10 cellular contexts compared by ENCODE assay signal in genomic region chr12:104710940-104711725, GRCh38.
DNase-seq lines count a peak whose midpoint lies in the region; ATAC-seq and TF ChIP-seq lines count a peak whose summit lies in the region.
"Had no signal": no experiment of that assay in that cellular context is flagged by ENCODE, and none has a peak within 500 bp of the region (broad histone marks: within the 10 kb centered on the region; RNA-seq: fewer than 3 reads in every experiment).

No MANE protein-coding gene starts in this region.

- CTCF ChIA-PET in activated CD4-positive, alpha-beta memory T cell treated with anti-CD3 and anti-CD28 coated beads, Interleukin-2, amount 10 ng/mL, durations not matched to agents 7 days and 5 days (lab: Charles Lee) = no interaction called here

- H3K27me3 Mint-ChIP-seq in activated CD4-positive, alpha-beta memory T cell treated with anti-CD3 and anti-CD28 coated beads, Interleukin-2, amount 10 ng/mL, durations not matched to agents 7 days and 5 days = no peaks in the 10 kb centered on the region

- H3K27ac ChIP-seq in stomach = peak overlapping the region in 4 of 5 donors; percentile 28 to 73 (median 66)
- H3K27ac ChIP-seq: SJSA1 had no signal

- POLR2A ChIA-PET in activated CD4-positive, alpha-beta memory T cell treated with anti-CD3 and anti-CD28 coated beads, Interleukin-2, amount 10 ng/mL, durations not matched to agents 7 days and 5 days (lab: Charles Lee) = interaction anchor here (0.8 to 1.2 kb wide), 3 partner anchors 9 to 16 kb away, joined by 3 to 5 read pairs (median 3); no protein-coding TSS in a partner anchor

- no peak for TF ChIP-seq POLR2A in stomach (IDR thresholded peaks at IDR 0.05)

- H3K9me3 ChIP-seq in stomach = no peaks in the 10 kb centered on the region
- H3K9me3 ChIP-seq: SJSA1 had no signal

- H3K9me3 Mint-ChIP-seq in activated CD4-positive, alpha-beta memory T cell treated with anti-CD3 and anti-CD28 coated beads, Interleukin-2, amount 10 ng/mL, durations not matched to agents 7 days and 5 days = no peaks in the 10 kb centered on the region

- peaks cover 28% of the 10 kb centered on the region for H3K4me1 Mint-ChIP-seq in activated CD4-positive, alpha-beta memory T cell treated with anti-CD3 and anti-CD28 coated beads, Interleukin-2, amount 10 ng/mL, durations not matched to agents 7 days and 5 days

- no peaks in the 10 kb centered on the region for H3K27me3 ChIP-seq in stomach
- H3K27me3 ChIP-seq: SJSA1 had no signal

- H3K4me1 ChIP-seq in stomach = peaks cover 15 to 60% (median 40%) of the 10 kb centered on the region in 4 donors
- H3K4me1 ChIP-seq: SJSA1 had no signal

- no peak for TF ChIP-seq EP300 in stomach (IDR thresholded peaks at IDR 0.05)

- WGBS in stomach, 5 donors = 36 to 51% (median 46%) methylated on average over 8 of the region's 8 CpGs

- no peak for ATAC-seq in GM19467 (IDR thresholded peaks at IDR 0.05; ENCODE audit: unreplicated experiment)

- TF ChIP-seq CTCF in astrocyte of the spinal cord (IDR thresholded peaks at IDR 0.05; ENCODE audit: low read depth, low read length) (no peak), stomach (IDR thresholded peaks at IDR 0.05) (no peak)

- peaks cover 17% of the 10 kb centered on the region for H3K36me3 Mint-ChIP-seq in activated CD4-positive, alpha-beta memory T cell treated with anti-CD3 and anti-CD28 coated beads, Interleukin-2, amount 10 ng/mL, durations not matched to agents 7 days and 5 days (ENCODE audit: low read depth)

- in situ Hi-C loops in astrocyte of the spinal cord (cut with HindIII; ENCODE audit: low sequenced_read_pairs) = no loop called here

- no peak overlapping the region for H3K27ac Mint-ChIP-seq in activated CD4-positive, alpha-beta memory T cell treated with anti-CD3 and anti-CD28 coated beads, Interleukin-2, amount 10 ng/mL, durations not matched to agents 7 days and 5 days

- no peak overlapping the region for H3K4me3 Mint-ChIP-seq in activated CD4-positive, alpha-beta memory T cell treated with anti-CD3 and anti-CD28 coated beads, Interleukin-2, amount 10 ng/mL, durations not matched to agents 7 days and 5 days

- DNase-seq in GM03348 (ENCODE audit: low spot score) (peak; percentile 89), astrocyte of the spinal cord (ENCODE audit: low read depth, low spot score) (peak; percentile 60), hepatic stellate cell (ENCODE audit: low spot score) (peak; percentile 84), stomach (no peak), NCI-H128 (lab: John Stamatoyannopoulos, UW; ENCODE audit: unreplicated experiment) (no peak), 8988T (no peak)
- no peak for DNase-seq in activated CD4-positive, alpha-beta memory T cell treated with anti-CD3 and anti-CD28 coated beads, Interleukin-2, amount 10 ng/mL, durations not matched to agents 7 days and 5 days
- DNase-seq: NCI-H187 had no signal

- intact Hi-C loops in stomach (cut with DNase I; ENCODE audit: low total_unique reads) = loop anchor here (10.0 kb wide), 1 partner anchor 84 kb away; no protein-coding TSS in a partner anchor

- H3K36me3 ChIP-seq in stomach = no peaks in the 10 kb centered on the region
- H3K36me3 ChIP-seq: SJSA1 had no signal

- H3K4me3 ChIP-seq in astrocyte of the spinal cord (ENCODE audit: low read depth, low read length) (no peak overlapping the region), stomach (no peak overlapping the region)
- H3K4me3 ChIP-seq: SJSA1 had no signal

Comparison
In these comparisons a context has a peak if more than half of its experiments do, and no peak if none do; other contexts are left out.
1. DNase-seq: peak in GM03348 (single experiment), astrocyte of the spinal cord (single experiment) and hepatic stellate cell (single experiment); none in stomach (single experiment), NCI-H128 (single experiment), activated CD4-positive, alpha-beta memory T cell treated with anti-CD3 and anti-CD28 coated beads, Interleukin-2, amount 10 ng/mL, durations not matched to agents 7 days and 5 days (single experiment) and 8988T (single experiment).